1 cellular context compared by ENCODE assay signal in the genomic region with DNA sequence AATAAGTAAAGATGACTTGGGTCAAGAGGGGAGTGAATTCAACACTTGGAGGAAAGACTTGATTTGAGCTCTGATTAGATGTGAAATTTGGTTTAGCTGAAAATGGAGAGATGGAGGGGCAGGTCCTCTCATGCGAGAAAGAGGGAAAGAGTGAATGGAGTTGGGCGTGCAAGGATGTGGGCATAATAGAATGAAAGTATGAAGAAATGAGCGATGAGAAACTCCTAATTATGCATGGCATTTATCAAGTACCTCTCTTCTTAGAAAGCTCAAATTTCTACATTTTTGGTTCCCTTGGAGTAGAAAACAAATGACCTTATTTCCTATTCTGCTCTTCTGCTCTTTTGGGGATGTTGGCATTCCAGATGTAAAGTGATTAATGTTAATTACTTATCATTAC.
TF ChIP-seq lines count a peak whose summit lies in the region.

No MANE protein-coding gene starts in this region.

TF ChIP-seq in GM23338, 12 proteins besides CTCF, POLR2A, EP300 and RAD21 (continued from another document):
- TF ChIP-seq, protein P1, sequence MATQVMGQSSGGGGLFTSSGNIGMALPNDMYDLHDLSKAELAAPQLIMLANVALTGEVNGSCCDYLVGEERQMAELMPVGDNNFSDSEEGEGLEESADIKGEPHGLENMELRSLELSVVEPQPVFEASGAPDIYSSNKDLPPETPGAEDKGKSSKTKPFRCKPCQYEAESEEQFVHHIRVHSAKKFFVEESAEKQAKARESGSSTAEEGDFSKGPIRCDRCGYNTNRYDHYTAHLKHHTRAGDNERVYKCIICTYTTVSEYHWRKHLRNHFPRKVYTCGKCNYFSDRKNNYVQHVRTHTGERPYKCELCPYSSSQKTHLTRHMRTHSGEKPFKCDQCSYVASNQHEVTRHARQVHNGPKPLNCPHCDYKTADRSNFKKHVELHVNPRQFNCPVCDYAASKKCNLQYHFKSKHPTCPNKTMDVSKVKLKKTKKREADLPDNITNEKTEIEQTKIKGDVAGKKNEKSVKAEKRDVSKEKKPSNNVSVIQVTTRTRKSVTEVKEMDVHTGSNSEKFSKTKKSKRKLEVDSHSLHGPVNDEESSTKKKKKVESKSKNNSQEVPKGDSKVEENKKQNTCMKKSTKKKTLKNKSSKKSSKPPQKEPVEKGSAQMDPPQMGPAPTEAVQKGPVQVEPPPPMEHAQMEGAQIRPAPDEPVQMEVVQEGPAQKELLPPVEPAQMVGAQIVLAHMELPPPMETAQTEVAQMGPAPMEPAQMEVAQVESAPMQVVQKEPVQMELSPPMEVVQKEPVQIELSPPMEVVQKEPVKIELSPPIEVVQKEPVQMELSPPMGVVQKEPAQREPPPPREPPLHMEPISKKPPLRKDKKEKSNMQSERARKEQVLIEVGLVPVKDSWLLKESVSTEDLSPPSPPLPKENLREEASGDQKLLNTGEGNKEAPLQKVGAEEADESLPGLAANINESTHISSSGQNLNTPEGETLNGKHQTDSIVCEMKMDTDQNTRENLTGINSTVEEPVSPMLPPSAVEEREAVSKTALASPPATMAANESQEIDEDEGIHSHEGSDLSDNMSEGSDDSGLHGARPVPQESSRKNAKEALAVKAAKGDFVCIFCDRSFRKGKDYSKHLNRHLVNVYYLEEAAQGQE (IDR thresholded peaks at IDR 0.05; ENCODE audit: unreplicated experiment): no peak
